ENCODE assay signal across 18 cellular contexts in the genomic region with DNA sequence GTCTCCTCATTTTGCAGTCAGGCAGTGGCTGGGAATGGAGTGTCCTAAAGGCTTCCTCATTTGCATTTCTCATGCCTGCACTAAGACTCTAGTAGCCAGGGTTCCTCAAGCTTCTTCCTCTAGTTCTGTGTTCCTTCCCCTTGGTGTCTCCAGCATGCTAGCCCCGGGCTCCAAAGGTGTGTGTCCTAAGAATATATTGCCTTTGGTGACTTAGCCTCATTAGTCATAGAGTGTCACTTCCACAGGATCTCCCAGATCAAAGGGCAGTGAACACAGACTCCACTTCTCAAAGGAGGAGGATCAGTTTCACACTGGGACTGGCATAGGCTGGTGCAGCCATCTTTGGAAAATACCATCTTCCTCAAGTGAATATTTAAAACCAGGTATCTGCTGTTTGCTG. TPM values are rescaled to one million over a fixed set of nuclear protein-coding genes. Genes with fewer than 3 reads are reported as not detected.
DNase-seq lines count a peak whose midpoint lies in the region; ATAC-seq, FAIRE-seq and TF ChIP-seq lines count a peak whose summit lies in the region.
"Had no signal": no experiment of that assay in that cellular context is flagged by ENCODE, and none has a peak within 500 bp of the region (broad histone marks: within the 10 kb centered on the region; RNA-seq: fewer than 3 reads in every experiment).

No MANE protein-coding gene starts in this region.

- H3K27ac ChIP-seq in mucosa of rectum (ENCODE audit: low read depth in 2 of 2, low read length in 2 of 2) (peak overlapping the region; percentile 1 to 12), spleen (no peak overlapping the region)
- H3K27ac ChIP-seq: KMS-11 had no signal

- 4 to 13% (median 7%) methylated on average over 1 of the region's 1 CpG for WGBS in spleen, 5 donors

- no peak for TF ChIP-seq CTCF in NB4 (IDR thresholded peaks at IDR 0.05; ENCODE audit: low read depth, low read length)
- TF ChIP-seq CTCF in bronchial epithelial cell (IDR thresholded peaks at IDR 0.05; ENCODE audit: insufficient read depth, low read length, severe bottlenecking): no peak
- no peak for TF ChIP-seq CTCF in spleen (IDR thresholded peaks at IDR 0.05 in 8 of 11, conservative IDR thresholded peaks at IDR 0.05 in 3 of 11)

- no peaks in the 10 kb centered on the region for H3K27me3 ChIP-seq in bronchial epithelial cell (ENCODE audit: control insufficient read depth, insufficient read depth, low read length)
- no peaks in the 10 kb centered on the region for H3K27me3 ChIP-seq in mucosa of rectum (ENCODE audit: control insufficient read depth in 2 of 2, insufficient read depth in 2 of 2, low read length in 2 of 2)
- peaks cover 0 to 13% (median 0%) of the 10 kb centered on the region in 7 donors for H3K27me3 ChIP-seq in spleen (replicated peaks in 1 of 7)

- H3K9me3 ChIP-seq in mucosa of rectum (ENCODE audit: control insufficient read depth in 2 of 2, low read length in 2 of 2) (no peaks in the 10 kb centered on the region), spleen (no peaks in the 10 kb centered on the region)

- H3K4me3 ChIP-seq in NB4 (ENCODE audit: low read depth, low read length) (no peak overlapping the region), bronchial epithelial cell (ENCODE audit: low read depth, low read length) (no peak overlapping the region), mucosa of rectum (ENCODE audit: low read length in 2 of 2) (no peak overlapping the region), spleen (no peak overlapping the region)

- no peak for FAIRE-seq in bronchial epithelial cell (lab: Jason Lieb, UNC)
- FAIRE-seq: GM12891 had no signal

- H3K9ac ChIP-seq in mucosa of rectum (ENCODE audit: low read depth in 1 of 2, low read length in 2 of 2): no peak overlapping the region
- H3K9ac ChIP-seq: KMS-11 had no signal

- TF ChIP-seq POLR2A in NB4 (IDR thresholded peaks at IDR 0.05; ENCODE audit: extremely low read depth, insufficient read length): no peak
- no peak for TF ChIP-seq POLR2A in spleen (IDR thresholded peaks at IDR 0.05)

- DNase-seq in DMS53 (lab: John Stamatoyannopoulos, UW) (peak; percentile 69), NB4 (ENCODE audit: low read depth) (peak; percentile 24), bronchial epithelial cell (ENCODE audit: low read depth) (peak; percentile 24), inferior parietal cortex (ENCODE audit: extremely low spot score) (no peak), spleen (no peak), SHP77 treated with DMSO at 0.1 percent for 48 hours (lab: John Stamatoyannopoulos, UW) (no peak)
- DNase-seq: activated CD4-positive, alpha-beta memory T cell treated with anti-CD3 and anti-CD28 coated beads for 36 hours; activated naive CD4-positive, alpha-beta T cell treated with Interleukin-2 at 50 U/mL for 16 hours; CD4-positive, alpha-beta T cell; DMS79; foreskin melanocyte; SHP77; stimulated activated CD4-positive, alpha-beta T cell treated with anti-CD3 and anti-CD28 coated beads, Interleukin-1b, Interleukin-23, amount 100 ng/mL, for 48 hours had no signal

- intact Hi-C loops in spleen (cut with DNase I; ENCODE audit: low total_unique reads): no loop called here

- H3K36me3 ChIP-seq in bronchial epithelial cell (ENCODE audit: control insufficient read depth, insufficient read depth, low read length) (no peaks in the 10 kb centered on the region), mucosa of rectum (ENCODE audit: control insufficient read depth in 2 of 2, insufficient read depth in 2 of 2, low read length in 2 of 2) (no peaks in the 10 kb centered on the region), spleen (no peaks in the 10 kb centered on the region)

- H3K4me1 ChIP-seq in mucosa of rectum (ENCODE audit: control insufficient read depth in 2 of 2, insufficient read depth in 2 of 2, low read length in 2 of 2) (peaks cover 13 to 42% of the 10 kb centered on the region in 2 donors), spleen (peaks cover 0 to 50% (median 22%) of the 10 kb centered on the region in 6 donors)

- ATAC-seq in HG03280 (IDR thresholded peaks at IDR 0.05; ENCODE audit: unreplicated experiment): no peak
- ATAC-seq: stimulated activated memory B cell treated with anti-CD40 and anti-IgM and Interleukin-4, amounts not matched to agents 10 μg/mL and 1 μg/mL and 100 μg/mL, for 72 hours had no signal

RNA-seq across cellular contexts. Expression of a gene that starts 21.4 kb away (rescaled TPM):
- 5.4 and 12.4 TPM in 2 replicates for total RNA-seq in bronchial epithelial cell
- total RNA-seq in spleen: 10 to 100 TPM; 24.8 to 52.2 (median 35.7) TPM
- polyA plus RNA-seq in spleen: 1 to 10 TPM; 2.9 to 3.7 (median 2.9) TPM

RNA-seq across cellular contexts. Expression of a gene that starts 56.2 kb away (rescaled TPM):
- total RNA-seq in bronchial epithelial cell (8.2 and 11.1 TPM in 2 replicates), spleen (10 to 100 TPM in 6 of 7 donors, 1 to 10 TPM in 1; 9.4 to 18.6 (median 13.1) TPM)
- 1 to 10 TPM; 1.1 to 5.7 (median 1.8) TPM for polyA plus RNA-seq in spleen

Comparison
In these comparisons a context has a peak if more than half of its experiments do, and no peak if none do; other contexts are left out.
1. DNase-seq: peak in DMS53 (single experiment), NB4 (single experiment) and bronchial epithelial cell (single experiment); none in inferior parietal cortex (single experiment), spleen (single experiment) and SHP77 treated with DMSO at 0.1 percent for 48 hours (single experiment).
2. H3K27ac ChIP-seq: peak in mucosa of rectum (2 of 2); none in spleen (0 of 8).